12 cellular contexts compared by ENCODE assay signal in genomic region chr2:47864566-47864965, GRCh38.
"Had no signal": no experiment of that assay in that cellular context is flagged by ENCODE, and none has a peak within 500 bp of the region (broad histone marks: within the 10 kb centered on the region; RNA-seq: fewer than 3 reads in every experiment).

No MANE protein-coding gene starts in this region.

- H2AFZ ChIP-seq: hepatocyte had no signal

- H3K27ac ChIP-seq: hepatocyte, thoracic aorta had no signal

- H3K36me3 ChIP-seq: thoracic aorta had no signal

- H3K9me3 ChIP-seq: thoracic aorta had no signal

- H3K27me3 Mint-ChIP-seq: activated CD4-positive, alpha-beta memory T cell treated with anti-CD3 and anti-CD28 coated beads, Interleukin-2, amount 10 ng/mL, durations not matched to agents 7 days and 5 days; activated naive CD4-positive, alpha-beta T cell treated with anti-CD3 and anti-CD28 coated beads, Interleukin-2, amount 50 U/mL, for 24 hours; dendritic cell treated with granulocyte-macrophage colony-stimulating factor and Interleukin-4, amounts not matched to agents 40 ng/mL and 50 ng/mL, for 4 days; stimulated activated naive CD8-positive, alpha-beta T cell treated with anti-CD3 and anti-CD28 coated beads, Interleukin-15, amount 100 ng/mL, for 72 hours had no signal

- ATAC-seq: stimulated activated naive CD8-positive, alpha-beta T cell treated with anti-CD3 and anti-CD28 coated beads, Interleukin-15, amount 100 ng/mL, for 72 hours had no signal

- DNase-seq: activated CD4-positive, alpha-beta memory T cell treated with anti-CD3 and anti-CD28 coated beads, Interleukin-2, amount 10 ng/mL, durations not matched to agents 7 days and 5 days; activated CD4-positive, alpha-beta T cell treated with anti-CD3 and anti-CD28 coated beads for 1 hour; activated CD8-positive, alpha-beta memory T cell treated with anti-CD3 and anti-CD28 coated beads, Interleukin-2, amount 50 U/mL, for 48 hours; cerebellar nuclear complex; posterior cingulate gyrus; stimulated activated CD4-positive, alpha-beta T cell treated with anti-CD3 and anti-CD28 coated beads, Interleukin-15, amount 100 ng/mL, for 24 hours; stimulated activated CD4-positive, alpha-beta T cell treated with anti-CD3 and anti-CD28 coated beads, Interleukin-4, amount 100 ng/mL, for 24 hours; stimulated activated naive CD8-positive, alpha-beta T cell treated with anti-CD3 and anti-CD28 coated beads, Interleukin-15, amount 100 ng/mL, for 72 hours had no signal

- H3K9me3 Mint-ChIP-seq: activated CD4-positive, alpha-beta memory T cell treated with anti-CD3 and anti-CD28 coated beads, Interleukin-2, amount 10 ng/mL, durations not matched to agents 7 days and 5 days; activated naive CD4-positive, alpha-beta T cell treated with anti-CD3 and anti-CD28 coated beads, Interleukin-2, amount 50 U/mL, for 24 hours; dendritic cell treated with granulocyte-macrophage colony-stimulating factor and Interleukin-4, amounts not matched to agents 40 ng/mL and 50 ng/mL, for 4 days; stimulated activated naive CD8-positive, alpha-beta T cell treated with anti-CD3 and anti-CD28 coated beads, Interleukin-15, amount 100 ng/mL, for 72 hours had no signal

- H3K27me3 ChIP-seq: hepatocyte had no signal

- H3K4me3 Mint-ChIP-seq: activated CD4-positive, alpha-beta memory T cell treated with anti-CD3 and anti-CD28 coated beads, Interleukin-2, amount 10 ng/mL, durations not matched to agents 7 days and 5 days; activated naive CD4-positive, alpha-beta T cell treated with anti-CD3 and anti-CD28 coated beads, Interleukin-2, amount 50 U/mL, for 24 hours; dendritic cell treated with granulocyte-macrophage colony-stimulating factor and Interleukin-4, amounts not matched to agents 40 ng/mL and 50 ng/mL, for 4 days; stimulated activated naive CD8-positive, alpha-beta T cell treated with anti-CD3 and anti-CD28 coated beads, Interleukin-15, amount 100 ng/mL, for 72 hours had no signal

- H3K4me3 ChIP-seq: hepatocyte, thoracic aorta had no signal

- H3K27ac Mint-ChIP-seq: activated CD4-positive, alpha-beta memory T cell treated with anti-CD3 and anti-CD28 coated beads, Interleukin-2, amount 10 ng/mL, durations not matched to agents 7 days and 5 days; dendritic cell treated with granulocyte-macrophage colony-stimulating factor and Interleukin-4, amounts not matched to agents 40 ng/mL and 50 ng/mL, for 4 days; stimulated activated naive CD8-positive, alpha-beta T cell treated with anti-CD3 and anti-CD28 coated beads, Interleukin-15, amount 100 ng/mL, for 72 hours had no signal

- H3K4me2 ChIP-seq: hepatocyte had no signal
